In genomic region chr19:5958851-5959122, GRCh38 we compare ENCODE assay signal across 2 cellular contexts.
TF ChIP-seq lines count a peak whose summit lies in the region.

No MANE protein-coding gene starts in this region.

TF ChIP-seq in HepG2, 621 proteins besides CTCF, POLR2A, EP300 and RAD21:
- TF ChIP-seq ZNF780A (CRISPR knock-in tag; IDR thresholded peaks at IDR 0.05) (no peak), DR1 (CRISPR knock-in tag; IDR thresholded peaks at IDR 0.05) (no peak), SCMH1 (CRISPR knock-in tag; IDR thresholded peaks at IDR 0.05; ENCODE audit: borderline replicate concordance) (no peak), ZNF687 (CRISPR knock-in tag; IDR thresholded peaks at IDR 0.05) (peak; percentile 61), ETS1 (CRISPR knock-in tag; IDR thresholded peaks at IDR 0.05) (no peak), AGO1 (IDR thresholded peaks at IDR 0.05; ENCODE audit: low read depth, low read length, poor library complexity, severe bottlenecking) (peak; percentile 29), AGO2 (optimal IDR thresholded peaks at IDR 0.05; ENCODE audit: low read depth, low read length) (peak; percentile 41)

TF ChIP-seq in WTC11, 78 proteins besides CTCF, POLR2A, EP300 and RAD21:
- TF ChIP-seq STAT6 (CRISPR knock-in tag; conservative IDR thresholded peaks at IDR 0.05; ENCODE audit: low read depth) = no peak
- TF ChIP-seq ZNF671 (CRISPR knock-in tag; IDR thresholded peaks at IDR 0.05) = no peak
- no peak for TF ChIP-seq GABPB1 (CRISPR knock-in tag; IDR thresholded peaks at IDR 0.05)
- TF ChIP-seq MAX (CRISPR knock-in tag; IDR thresholded peaks at IDR 0.05) = no peak
- no peak for TF ChIP-seq CBFB (CRISPR knock-in tag; IDR thresholded peaks at IDR 0.05; ENCODE audit: low read depth)
- TF ChIP-seq ZSCAN18 (CRISPR knock-in tag; IDR thresholded peaks at IDR 0.05) = no peak
- no peak for TF ChIP-seq E2F5 (CRISPR knock-in tag; IDR thresholded peaks at IDR 0.05)
- TF ChIP-seq FOXP1 (CRISPR knock-in tag; IDR thresholded peaks at IDR 0.05; ENCODE audit: borderline replicate concordance) = no peak
- no peak for TF ChIP-seq USF2 (CRISPR knock-in tag; IDR thresholded peaks at IDR 0.05)
- TF ChIP-seq KAT7 (CRISPR knock-in tag; IDR thresholded peaks at IDR 0.05; ENCODE audit: borderline replicate concordance) = no peak
- TF ChIP-seq ZMAT4 (CRISPR knock-in tag; IDR thresholded peaks at IDR 0.05) = no peak
- TF ChIP-seq ZNF512 (CRISPR knock-in tag; IDR thresholded peaks at IDR 0.05; ENCODE audit: borderline replicate concordance) = no peak
- no peak for TF ChIP-seq ELF4 (CRISPR knock-in tag; IDR thresholded peaks at IDR 0.05; ENCODE audit: low read depth)
- no peak for TF ChIP-seq MLX (CRISPR knock-in tag; IDR thresholded peaks at IDR 0.05)
- no peak for TF ChIP-seq GRHL2 (CRISPR knock-in tag; IDR thresholded peaks at IDR 0.05; ENCODE audit: insufficient replicate concordance, severe bottlenecking)
- TF ChIP-seq ZNF416 (CRISPR knock-in tag; IDR thresholded peaks at IDR 0.05) = no peak
- no peak for TF ChIP-seq E2F1 (CRISPR knock-in tag; IDR thresholded peaks at IDR 0.05)
